1 cellular context compared by ENCODE assay signal in genomic region chr4:148166132-148166531, GRCh38.
TF ChIP-seq lines count a peak whose summit lies in the region.

No MANE protein-coding gene starts in this region.

TF ChIP-seq in WTC11, 78 proteins besides CTCF, POLR2A, EP300 and RAD21 (continued from another document):
- TF ChIP-seq RELA (CRISPR knock-in tag; IDR thresholded peaks at IDR 0.05; ENCODE audit: borderline replicate concordance): no peak
- TF ChIP-seq HMGA2 (CRISPR knock-in tag; IDR thresholded peaks at IDR 0.05): no peak
